In the genomic region with DNA sequence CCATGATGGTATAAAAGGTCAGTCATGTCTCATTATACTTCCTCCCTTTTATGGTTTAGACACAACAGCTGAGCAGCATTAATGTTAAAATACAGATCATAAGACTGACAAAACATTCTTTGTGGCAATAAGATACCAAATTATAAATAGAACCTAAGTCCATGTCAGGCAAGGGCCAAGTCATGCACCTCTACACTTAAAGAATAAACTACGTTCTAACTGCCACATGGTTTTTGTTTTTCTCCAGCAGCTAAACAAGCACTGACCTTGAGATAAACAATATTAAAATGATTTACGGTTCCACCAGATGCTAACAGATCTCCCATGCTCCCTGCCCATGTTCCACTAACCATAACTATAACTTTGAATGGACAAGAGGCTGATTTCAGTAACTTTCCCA, we compare ENCODE assay signal across 23 cellular contexts.
"Had no signal": no experiment of that assay in that cellular context is flagged by ENCODE, and none has a peak within 500 bp of the region (broad histone marks: within the 10 kb centered on the region; RNA-seq: fewer than 3 reads in every experiment).

No MANE protein-coding gene starts in this region.

- DNase-seq: activated CD4-positive, alpha-beta T cell treated with anti-CD3 and anti-CD28 coated beads for 1 hour; activated CD4-positive, alpha-beta T cell treated with anti-CD3 and anti-CD28 coated beads, Interleukin-2, amount 50 U/mL, for 4 hours; activated effector memory CD4-positive, alpha-beta T cell treated with anti-CD3 and anti-CD28 coated beads, Interleukin-2, amount 50 U/mL, for 16 hours; activated naive CD4-positive, alpha-beta T cell treated with anti-CD3 and anti-CD28 coated beads, Interleukin-2, amount 50 U/mL, for 16 hours; activated T-cell treated with anti-CD3 and anti-CD28 coated beads, Interleukin-2, amount 50 U/mL, for 72 hours; adrenal gland; effector CD8-positive, alpha-beta T cell; heart right ventricle; immature natural killer cell; kidney glomerular epithelial cell; left ventricle myocardium superior; mesendoderm; natural killer cell; sigmoid colon; stimulated activated CD4-positive, alpha-beta T cell treated with anti-CD3 and anti-CD28 coated beads, Interleukin-12 subunit alpha, Interleukin-12 subunit beta, amount 100 ng/mL, for 4 hours; stimulated activated CD4-positive, alpha-beta T cell treated with anti-CD3 and anti-CD28 coated beads, Interleukin-1b, Interleukin-23, amount 100 ng/mL, for 48 hours; stimulated activated CD8-positive, alpha-beta memory T cell treated with anti-CD3 and anti-CD28 coated beads, Interleukin-4, amount 100 ng/mL, for 48 hours; stimulated activated naive CD4-positive, alpha-beta T cell treated with Interleukin-2 at 50 U/mL for 16 hours; SW 1271; tibial artery; WERI-Rb-1 had no signal

- H3K27me3 ChIP-seq: adrenal gland, heart right ventricle, neutrophil, sigmoid colon, tibial artery had no signal

- ATAC-seq: activated T-cell treated with anti-CD3 and anti-CD28 coated beads, Interleukin-2, amount 50 U/mL, for 72 hours; heart right ventricle; left ventricle myocardium superior; natural killer cell had no signal

- H3K27ac ChIP-seq: adrenal gland, heart right ventricle, neutrophil, parathyroid adenoma, sigmoid colon, tibial artery, WERI-Rb-1 had no signal

- H3K79me2 ChIP-seq: parathyroid adenoma had no signal

- H3K4me1 ChIP-seq: adrenal gland, heart right ventricle, parathyroid adenoma, sigmoid colon, tibial artery had no signal

- H3K4me3 ChIP-seq: adrenal gland, heart right ventricle, sigmoid colon, tibial artery had no signal

- H2AFZ ChIP-seq: parathyroid adenoma had no signal

- H3K9me3 ChIP-seq: adrenal gland, heart right ventricle, neutrophil, sigmoid colon, tibial artery had no signal

- H3K36me3 ChIP-seq: adrenal gland, heart right ventricle, neutrophil, sigmoid colon, tibial artery, WERI-Rb-1 had no signal
